8 cellular contexts compared by ENCODE assay signal in genomic region chr1:120942223-120942944, GRCh38. TPM values are rescaled to one million over a fixed set of nuclear protein-coding genes. Genes with fewer than 3 reads are reported as not detected.
DNase-seq lines count a peak whose midpoint lies in the region; ATAC-seq and TF ChIP-seq lines count a peak whose summit lies in the region.
"Not testable (repeated sequence)": the region's sequence is repeated elsewhere in the genome, so short reads cannot be mapped to it uniquely, and the experiment has no call there.

No MANE protein-coding gene starts in this region.

- POLR2A ChIA-PET in naive thymus-derived CD8-positive, alpha-beta T cell (lab: Charles Lee): interaction anchor here (1.4 kb wide), 1 partner anchor 92 kb away, joined by 10 read pairs; no protein-coding TSS in a partner anchor

- H3K36me3 Mint-ChIP-seq in naive thymus-derived CD8-positive, alpha-beta T cell: not testable (repeated sequence)

- TF ChIP-seq CTCF in fibroblast of pulmonary artery (IDR thresholded peaks at IDR 0.05; ENCODE audit: low read length, missing control alignments): not testable (repeated sequence)

- H3K9me3 Mint-ChIP-seq in naive thymus-derived CD8-positive, alpha-beta T cell: not testable (repeated sequence)

- DNase-seq in DMS114 treated with DMSO at 0.1 percent for 48 hours (lab: John Stamatoyannopoulos, UW; ENCODE audit: unreplicated experiment) (peak; percentile 76), HuH-7 (ENCODE audit: low spot score) (peak; percentile 35), fibroblast of pulmonary artery (ENCODE audit: low read depth) (peak; percentile 72)
- peak; percentile 67 for DNase-seq in activated T-helper 9 cell treated with anti-CD3 and anti-CD28 coated beads, Interleukin-2, amount 50 U/mL, for 16 hours (ENCODE audit: low read depth)
- peak; percentile 57 to 93 (median 80) for DNase-seq in naive thymus-derived CD8-positive, alpha-beta T cell
- DNase-seq in stimulated activated CD8-positive, alpha-beta memory T cell treated with anti-CD3 and anti-CD28 coated beads, Interleukin-4, amount 100 ng/mL, for 4 hours (ENCODE audit: low read depth in 2 of 2, low spot score in 1 of 2): peak; percentile 46 to 51

- H3K4me3 ChIP-seq in fibroblast of pulmonary artery (replicated peaks; ENCODE audit: low read depth, low read length): peak overlapping the region; percentile 45

- peak; percentile 84 for ATAC-seq in GM21576 (IDR thresholded peaks at IDR 0.05; ENCODE audit: unreplicated experiment)
- peak; percentile 73 to 77 for ATAC-seq in naive thymus-derived CD8-positive, alpha-beta T cell

- H3K4me3 Mint-ChIP-seq in naive thymus-derived CD8-positive, alpha-beta T cell: peak overlapping the region; percentile 84 to 97 (median 94)

- peak overlapping the region; percentile 99 to 100 (median 100) for H3K27ac Mint-ChIP-seq in naive thymus-derived CD8-positive, alpha-beta T cell

- peak; percentile 70 for TF ChIP-seq POLR2A in Raji (IDR thresholded peaks at IDR 0.05; ENCODE audit: insufficient read depth, low read depth, low read length)

- not testable (repeated sequence) for H3K27me3 Mint-ChIP-seq in naive thymus-derived CD8-positive, alpha-beta T cell

- peaks cover 13 to 41% (median 32%) of the 10 kb centered on the region in 4 donors for H3K4me1 Mint-ChIP-seq in naive thymus-derived CD8-positive, alpha-beta T cell

RNA-seq across cellular contexts. Expression of gene PPIAL4A, which starts 52.8 kb away (rescaled TPM):
- not detected for total RNA-seq in naive thymus-derived CD8-positive, alpha-beta T cell
- polyA plus RNA-seq in naive thymus-derived CD8-positive, alpha-beta T cell: under 1 TPM in 1 of 3 donors, not detected in 2; 0.59 TPM

Comparison
In these comparisons a context has a peak if more than half of its experiments do, and no peak if none do; other contexts are left out.
1. Peak in every context shown above with its lines: DNase-seq, ATAC-seq and H3K4me3 ChIP-seq.